In the genomic region with DNA sequence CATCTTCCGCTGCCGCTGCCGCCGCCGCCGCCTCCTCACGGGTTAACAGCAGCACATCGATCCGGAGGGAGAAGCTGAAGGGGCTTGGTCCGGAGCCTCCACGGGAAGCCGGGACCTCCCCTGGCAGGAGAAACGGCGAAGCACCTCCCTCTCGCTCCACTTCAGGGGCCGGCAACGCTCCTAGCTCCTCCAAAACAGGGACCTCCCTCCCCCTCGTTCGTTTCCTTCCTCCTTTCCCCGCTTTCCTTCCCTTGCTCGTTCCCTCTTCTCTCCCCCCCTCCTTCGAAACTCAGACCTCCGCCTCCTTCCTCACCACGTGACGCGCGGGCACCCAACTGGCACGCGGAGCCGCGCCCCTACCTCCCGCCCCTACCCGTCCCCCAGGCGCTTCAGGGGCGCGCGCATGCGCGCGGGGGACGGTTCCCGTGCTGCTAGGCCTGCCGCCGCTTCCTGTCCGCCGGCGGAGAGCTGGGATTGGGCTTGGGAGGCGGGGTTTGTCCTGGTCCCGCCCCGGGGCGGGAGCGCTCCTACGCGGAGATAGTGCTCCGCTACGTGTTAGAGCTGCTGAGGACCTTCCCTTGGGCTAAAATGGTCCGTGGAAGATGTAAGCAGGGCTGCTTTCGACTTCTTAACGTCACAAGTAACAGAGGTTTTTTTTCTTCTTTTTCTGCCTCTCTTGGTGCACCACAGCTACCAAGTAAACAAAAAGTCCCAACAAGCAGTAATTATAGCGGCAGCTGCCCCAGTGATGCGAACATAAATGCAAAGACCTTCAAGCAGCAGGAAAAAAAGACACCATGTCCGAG, we compare ENCODE assay signal across 8 cellular contexts. TPM values are rescaled to one million over a fixed set of nuclear protein-coding genes. Genes with fewer than 3 reads are reported as not detected.
DNase-seq lines count a peak whose midpoint lies in the region; ATAC-seq lines count a peak whose summit lies in the region.

A gene with protein sequence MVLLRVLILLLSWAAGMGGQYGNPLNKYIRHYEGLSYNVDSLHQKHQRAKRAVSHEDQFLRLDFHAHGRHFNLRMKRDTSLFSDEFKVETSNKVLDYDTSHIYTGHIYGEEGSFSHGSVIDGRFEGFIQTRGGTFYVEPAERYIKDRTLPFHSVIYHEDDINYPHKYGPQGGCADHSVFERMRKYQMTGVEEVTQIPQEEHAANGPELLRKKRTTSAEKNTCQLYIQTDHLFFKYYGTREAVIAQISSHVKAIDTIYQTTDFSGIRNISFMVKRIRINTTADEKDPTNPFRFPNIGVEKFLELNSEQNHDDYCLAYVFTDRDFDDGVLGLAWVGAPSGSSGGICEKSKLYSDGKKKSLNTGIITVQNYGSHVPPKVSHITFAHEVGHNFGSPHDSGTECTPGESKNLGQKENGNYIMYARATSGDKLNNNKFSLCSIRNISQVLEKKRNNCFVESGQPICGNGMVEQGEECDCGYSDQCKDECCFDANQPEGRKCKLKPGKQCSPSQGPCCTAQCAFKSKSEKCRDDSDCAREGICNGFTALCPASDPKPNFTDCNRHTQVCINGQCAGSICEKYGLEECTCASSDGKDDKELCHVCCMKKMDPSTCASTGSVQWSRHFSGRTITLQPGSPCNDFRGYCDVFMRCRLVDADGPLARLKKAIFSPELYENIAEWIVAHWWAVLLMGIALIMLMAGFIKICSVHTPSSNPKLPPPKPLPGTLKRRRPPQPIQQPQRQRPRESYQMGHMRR (minus strand): TSS at position 176 of the 806 bp plus-strand sequence. CDS start 173 bp downstream, at position 3.

- H3K9me3 Mint-ChIP-seq in activated T-helper 1 cell treated with anti-CD3 and anti-CD28 coated beads, Interleukin-12 subunit alpha, Interleukin-12 subunit beta, Interleukin-2, Interleukin-4 antibody, amounts not matched to agents 30 ng/mL and 10 ng/mL and 1 ng/mL, durations not matched to agents 14 hours and 24 hours and 36 hours: no peaks in the 10 kb centered on the region
- H3K9me3 Mint-ChIP-seq in naive thymus-derived CD4-positive, alpha-beta T cell: no peaks in the 10 kb centered on the region
- no peaks in the 10 kb centered on the region for H3K9me3 Mint-ChIP-seq in stimulated activated naive B cell treated with anti-CD40 and anti-IgM and Interleukin-4, amounts not matched to agents 10 μg/mL and 1 μg/mL and 100 μg/mL, for 72 hours

- no peaks in the 10 kb centered on the region for H3K9me3 ChIP-seq in naive thymus-derived CD4-positive, alpha-beta T cell (ENCODE audit: control insufficient read depth in 2 of 3, low read length in 3 of 3)

- peak; percentile 97 for DNase-seq in DMS79 treated with DMSO at 0.1 percent for 48 hours (lab: John Stamatoyannopoulos, UW)
- peak; percentile 99 for DNase-seq in Kasumi-1 (lab: John Stamatoyannopoulos, UW)
- DNase-seq in RPMI7951 (ENCODE audit: low read depth): peak; percentile 99
- DNase-seq in activated T-helper 1 cell treated with anti-CD3 and anti-CD28 coated beads, Interleukin-12 subunit alpha, Interleukin-12 subunit beta, Interleukin-2, Interleukin-4 antibody, amounts not matched to agents 30 ng/mL and 10 ng/mL and 1 ng/mL, durations not matched to agents 14 hours and 24 hours and 36 hours (ENCODE audit: low spot score): peak; percentile 98
- peak; percentile 100 for DNase-seq in fibroblast of gingiva (ENCODE audit: low read depth)
- peak; percentile 84 to 98 (median 93) for DNase-seq in naive thymus-derived CD4-positive, alpha-beta T cell
- DNase-seq in stimulated activated naive B cell treated with anti-CD40 and anti-IgM and Interleukin-4, amounts not matched to agents 10 μg/mL and 1 μg/mL and 100 μg/mL, for 72 hours: peak; percentile 97

- peak within 1 kb of the TSS; percentile 86 for H3K27ac ChIP-seq in naive thymus-derived CD4-positive, alpha-beta T cell (ENCODE audit: low read depth, low read length)

- CTCF ChIA-PET in naive thymus-derived CD4-positive, alpha-beta T cell (lab: Charles Lee): interaction anchor here (0.7 to 1.8 kb wide), 4 partner anchors 21 to 787 kb away, joined by 3 to 4 read pairs (median 3); a partner anchor contains a TSS

- H3K27me3 Mint-ChIP-seq in activated T-helper 1 cell treated with anti-CD3 and anti-CD28 coated beads, Interleukin-12 subunit alpha, Interleukin-12 subunit beta, Interleukin-2, Interleukin-4 antibody, amounts not matched to agents 30 ng/mL and 10 ng/mL and 1 ng/mL, durations not matched to agents 14 hours and 24 hours and 36 hours (ENCODE audit: insufficient read depth): no peaks in the 10 kb centered on the region
- no peaks in the 10 kb centered on the region for H3K27me3 Mint-ChIP-seq in naive thymus-derived CD4-positive, alpha-beta T cell
- peaks cover 0 to 1% of the 10 kb centered on the region in 2 donors for H3K27me3 Mint-ChIP-seq in stimulated activated naive B cell treated with anti-CD40 and anti-IgM and Interleukin-4, amounts not matched to agents 10 μg/mL and 1 μg/mL and 100 μg/mL, for 72 hours

- H3K4me3 ChIP-seq in naive thymus-derived CD4-positive, alpha-beta T cell (ENCODE audit: low read length): peak within 1 kb of the TSS; percentile 66

- H3K36me3 Mint-ChIP-seq in activated T-helper 1 cell treated with anti-CD3 and anti-CD28 coated beads, Interleukin-12 subunit alpha, Interleukin-12 subunit beta, Interleukin-2, Interleukin-4 antibody, amounts not matched to agents 30 ng/mL and 10 ng/mL and 1 ng/mL, durations not matched to agents 14 hours and 24 hours and 36 hours (ENCODE audit: low read depth): peaks cover 7% of the 10 kb centered on the region
- peaks cover 0 to 10% (median 0%) of the 10 kb centered on the region in 5 donors for H3K36me3 Mint-ChIP-seq in naive thymus-derived CD4-positive, alpha-beta T cell
- H3K36me3 Mint-ChIP-seq in stimulated activated naive B cell treated with anti-CD40 and anti-IgM and Interleukin-4, amounts not matched to agents 10 μg/mL and 1 μg/mL and 100 μg/mL, for 72 hours: peaks cover 0 to 2% of the 10 kb centered on the region in 2 donors

- peaks cover 37% of the 10 kb centered on the region for H3K4me1 Mint-ChIP-seq in activated T-helper 1 cell treated with anti-CD3 and anti-CD28 coated beads, Interleukin-12 subunit alpha, Interleukin-12 subunit beta, Interleukin-2, Interleukin-4 antibody, amounts not matched to agents 30 ng/mL and 10 ng/mL and 1 ng/mL, durations not matched to agents 14 hours and 24 hours and 36 hours (ENCODE audit: low read depth)
- H3K4me1 Mint-ChIP-seq in naive thymus-derived CD4-positive, alpha-beta T cell: peaks cover 24 to 45% (median 42%) of the 10 kb centered on the region in 7 donors
- peaks cover 20 to 35% of the 10 kb centered on the region in 2 donors for H3K4me1 Mint-ChIP-seq in stimulated activated naive B cell treated with anti-CD40 and anti-IgM and Interleukin-4, amounts not matched to agents 10 μg/mL and 1 μg/mL and 100 μg/mL, for 72 hours

- POLR2A ChIA-PET in naive thymus-derived CD4-positive, alpha-beta T cell (lab: Charles Lee): interaction anchor here (0.6 to 2.5 kb wide), 11 partner anchors 8 to 376 kb away, joined by 3 to 40 read pairs (median 3); a partner anchor contains a TSS

- ATAC-seq in GM21825 (IDR thresholded peaks at IDR 0.05; ENCODE audit: unreplicated experiment): peak; percentile 86
- ATAC-seq in naive thymus-derived CD4-positive, alpha-beta T cell: peak; percentile 96
- ATAC-seq in stimulated activated naive B cell treated with anti-CD40 and anti-IgM and Interleukin-4, amounts not matched to agents 10 μg/mL and 1 μg/mL and 100 μg/mL, for 72 hours (replicated peaks): peak; percentile 90 to 93

- H3K27ac Mint-ChIP-seq in activated T-helper 1 cell treated with anti-CD3 and anti-CD28 coated beads, Interleukin-12 subunit alpha, Interleukin-12 subunit beta, Interleukin-2, Interleukin-4 antibody, amounts not matched to agents 30 ng/mL and 10 ng/mL and 1 ng/mL, durations not matched to agents 14 hours and 24 hours and 36 hours: peak within 1 kb of the TSS; percentile 95
- peak within 1 kb of the TSS; percentile 85 to 96 (median 94) for H3K27ac Mint-ChIP-seq in naive thymus-derived CD4-positive, alpha-beta T cell
- H3K27ac Mint-ChIP-seq in stimulated activated naive B cell treated with anti-CD40 and anti-IgM and Interleukin-4, amounts not matched to agents 10 μg/mL and 1 μg/mL and 100 μg/mL, for 72 hours: peak within 1 kb of the TSS; percentile 98

- no peaks in the 10 kb centered on the region for H3K27me3 ChIP-seq in naive thymus-derived CD4-positive, alpha-beta T cell (ENCODE audit: control insufficient read depth in 2 of 2, insufficient read depth in 2 of 2, low read length in 2 of 2)

- peaks cover 17% of the 10 kb centered on the region in 2 donors for H3K4me1 ChIP-seq in naive thymus-derived CD4-positive, alpha-beta T cell (ENCODE audit: control insufficient read depth in 2 of 2, insufficient read depth in 2 of 2, low read length in 2 of 2)

- peak within 1 kb of the TSS; percentile 93 for H3K4me3 Mint-ChIP-seq in activated T-helper 1 cell treated with anti-CD3 and anti-CD28 coated beads, Interleukin-12 subunit alpha, Interleukin-12 subunit beta, Interleukin-2, Interleukin-4 antibody, amounts not matched to agents 30 ng/mL and 10 ng/mL and 1 ng/mL, durations not matched to agents 14 hours and 24 hours and 36 hours
- H3K4me3 Mint-ChIP-seq in naive thymus-derived CD4-positive, alpha-beta T cell: peak within 1 kb of the TSS; percentile 89 to 99 (median 98)
- peak within 1 kb of the TSS; percentile 99 for H3K4me3 Mint-ChIP-seq in stimulated activated naive B cell treated with anti-CD40 and anti-IgM and Interleukin-4, amounts not matched to agents 10 μg/mL and 1 μg/mL and 100 μg/mL, for 72 hours

- intact Hi-C loops in activated T-helper 1 cell treated with anti-CD3 and anti-CD28 coated beads, Interleukin-12 subunit alpha, Interleukin-12 subunit beta, Interleukin-2, Interleukin-4 antibody, amounts not matched to agents 30 ng/mL and 10 ng/mL and 1 ng/mL, durations not matched to agents 14 hours and 24 hours and 36 hours (cut with micrococcal nuclease): loop anchor here (1.0 to 5.0 kb wide), 10 partner anchors 22 to 938 kb away; a partner anchor contains a TSS
- intact Hi-C loops in naive thymus-derived CD4-positive, alpha-beta T cell (cut with micrococcal nuclease): loop anchor here (1.0 to 10.0 kb wide), 16 partner anchors 15 to 939 kb away; a partner anchor contains a TSS

- H3K36me3 ChIP-seq in naive thymus-derived CD4-positive, alpha-beta T cell (ENCODE audit: control insufficient read depth in 2 of 3, insufficient read depth in 3 of 3, low read length in 3 of 3): peaks cover 0 to 10% (median 0%) of the 10 kb centered on the region in 3 experiments

RNA-seq across cellular contexts. Expression of the gene that starts here (rescaled TPM):
- total RNA-seq in RPMI7951 (2014; rRNA removed; shearing (Covaris generic)): 111 TPM in 2 replicates
- 98.7 and 116 TPM in 2 replicates for total RNA-seq in activated T-helper 1 cell treated with anti-CD3 and anti-CD28 coated beads, Interleukin-12 subunit alpha, Interleukin-12 subunit beta, Interleukin-2, Interleukin-4 antibody, amounts not matched to agents 30 ng/mL and 10 ng/mL and 1 ng/mL, durations not matched to agents 14 hours and 24 hours and 36 hours
- 100 to 1,000 TPM; 119 to 170 (median 142) TPM for total RNA-seq in naive thymus-derived CD4-positive, alpha-beta T cell
- polyA plus RNA-seq in naive thymus-derived CD4-positive, alpha-beta T cell: 100 to 1,000 TPM; 110 to 127 TPM

Comparison
In these comparisons a context has a peak if more than half of its experiments do, and no peak if none do; other contexts are left out.
1. Peak in every context shown above with its lines: DNase-seq, ATAC-seq, H3K4me3 ChIP-seq and H3K27ac ChIP-seq.